ENCODE assay signal across 1 cellular context in genomic region chr14:23953464-23954278, GRCh38.
TF ChIP-seq lines count a peak whose summit lies in the region.

TSS of gene DHRS4 (plus strand) at chr14:23953770. CDS start at chr14:23953789, 19 bp downstream.

TF ChIP-seq in GM12878, 131 proteins besides CTCF, POLR2A, EP300 and RAD21 (continued from another document):
- no peak for TF ChIP-seq NR2C2 (IDR thresholded peaks at IDR 0.05; ENCODE audit: borderline replicate concordance, control insufficient read depth, insufficient read length, low read depth)
- TF ChIP-seq ESRRA (IDR thresholded peaks at IDR 0.05; ENCODE audit: low read length) = no peak
- no peak for TF ChIP-seq BACH1 (IDR thresholded peaks at IDR 0.05; ENCODE audit: borderline replicate concordance)
- TF ChIP-seq FOXM1 (IDR thresholded peaks at IDR 0.05; ENCODE audit: low read depth, low read length) = peak; percentile 35; the same call in 1 of the 2 replicates
- TF ChIP-seq SPI1 (IDR thresholded peaks at IDR 0.05; ENCODE audit: borderline replicate concordance, insufficient read depth, low read depth, low read length) = no peak
- TF ChIP-seq TBL1XR1 (IDR thresholded peaks at IDR 0.05; ENCODE audit: low read depth, low read length) = no peak
- TF ChIP-seq HDAC2 (IDR thresholded peaks at IDR 0.05) = no peak
- TF ChIP-seq CREB1 (IDR thresholded peaks at IDR 0.05; ENCODE audit: low read depth) = no peak
- TF ChIP-seq E2F8 (IDR thresholded peaks at IDR 0.05; ENCODE audit: low read depth, partially characterized antibody) = no peak
- TF ChIP-seq POLR2AphosphoS5 (IDR thresholded peaks at IDR 0.05; ENCODE audit: low read length) = peak; percentile 76
- peak; percentile 66 for TF ChIP-seq SMAD1 (IDR thresholded peaks at IDR 0.05; ENCODE audit: low read depth, partially characterized antibody)
- TF ChIP-seq ZSCAN29 (IDR thresholded peaks at IDR 0.05) = no peak
- no peak for TF ChIP-seq KAT2A (conservative IDR thresholded peaks at IDR 0.05; ENCODE audit: control insufficient read depth, low read depth, low read length)
- no peak for TF ChIP-seq NR2C1 (IDR thresholded peaks at IDR 0.05)
- no peak for TF ChIP-seq BMI1 (IDR thresholded peaks at IDR 0.05; ENCODE audit: borderline replicate concordance)
- TF ChIP-seq RBBP5 (conservative IDR thresholded peaks at IDR 0.05) = no peak
- TF ChIP-seq NR2F1 (conservative IDR thresholded peaks at IDR 0.05) = no peak
- no peak for TF ChIP-seq CBX3 (IDR thresholded peaks at IDR 0.05; ENCODE audit: borderline replicate concordance, low read depth)
- TF ChIP-seq RFX5 (IDR thresholded peaks at IDR 0.05; ENCODE audit: low read depth, low read length) = no peak
- TF ChIP-seq CHD2 (IDR thresholded peaks at IDR 0.05; ENCODE audit: borderline replicate concordance, low read depth, low read length) = no peak
- peak; percentile 40; the same call in 1 of the 2 replicates for TF ChIP-seq SMC3 (IDR thresholded peaks at IDR 0.05; ENCODE audit: borderline replicate concordance, low read length)
- TF ChIP-seq ETV6 (conservative IDR thresholded peaks at IDR 0.05 in 1 of 2, IDR thresholded peaks at IDR 0.05 in 1 of 2; ENCODE audit: borderline replicate concordance in 1 of 2, low read depth in 1 of 2) = no peak
- TF ChIP-seq SUPT20H (IDR thresholded peaks at IDR 0.05; ENCODE audit: borderline replicate concordance, control insufficient read depth, low read depth, low read length) = no peak
- TF ChIP-seq RELA (IDR thresholded peaks at IDR 0.05; ENCODE audit: borderline replicate concordance, partially characterized antibody) = no peak
- TF ChIP-seq HCFC1 (IDR thresholded peaks at IDR 0.05; ENCODE audit: low read length) = no peak
- TF ChIP-seq BHLHE40 (IDR thresholded peaks at IDR 0.05; ENCODE audit: borderline replicate concordance in 1 of 2, low read depth in 2 of 2, low read length in 1 of 2) = no peak
- TF ChIP-seq BCL11A (IDR thresholded peaks at IDR 0.05; ENCODE audit: low read depth, low read length) = no peak
- TF ChIP-seq SRF (IDR thresholded peaks at IDR 0.05; ENCODE audit: low read depth in 2 of 2, low read length in 2 of 2) = peak; percentile 57 to 61; a peak in 2 of 4 replicates
- no peak for TF ChIP-seq SUZ12 (IDR thresholded peaks at IDR 0.05; ENCODE audit: unreplicated experiment)
- TF ChIP-seq, protein P1, sequence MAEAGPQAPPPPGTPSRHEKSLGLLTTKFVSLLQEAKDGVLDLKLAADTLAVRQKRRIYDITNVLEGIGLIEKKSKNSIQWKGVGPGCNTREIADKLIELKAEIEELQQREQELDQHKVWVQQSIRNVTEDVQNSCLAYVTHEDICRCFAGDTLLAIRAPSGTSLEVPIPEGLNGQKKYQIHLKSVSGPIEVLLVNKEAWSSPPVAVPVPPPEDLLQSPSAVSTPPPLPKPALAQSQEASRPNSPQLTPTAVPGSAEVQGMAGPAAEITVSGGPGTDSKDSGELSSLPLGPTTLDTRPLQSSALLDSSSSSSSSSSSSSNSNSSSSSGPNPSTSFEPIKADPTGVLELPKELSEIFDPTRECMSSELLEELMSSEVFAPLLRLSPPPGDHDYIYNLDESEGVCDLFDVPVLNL (IDR thresholded peaks at IDR 0.05; ENCODE audit: low read depth, low read length) = no peak
- TF ChIP-seq IKZF2 (IDR thresholded peaks at IDR 0.05) = peak; percentile 84 to 85
- TF ChIP-seq LARP7 (IDR thresholded peaks at IDR 0.05) = peak; percentile 68; the same call in 1 of the 2 replicates
- TF ChIP-seq, protein P2, sequence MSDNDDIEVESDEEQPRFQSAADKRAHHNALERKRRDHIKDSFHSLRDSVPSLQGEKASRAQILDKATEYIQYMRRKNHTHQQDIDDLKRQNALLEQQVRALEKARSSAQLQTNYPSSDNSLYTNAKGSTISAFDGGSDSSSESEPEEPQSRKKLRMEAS (IDR thresholded peaks at IDR 0.05; ENCODE audit: low read depth, low read length) = no peak; the same call in 1 of the 2 replicates
- TF ChIP-seq NKRF (conservative IDR thresholded peaks at IDR 0.05) = peak; percentile 34; the same call in 1 of the 2 replicates
- TF ChIP-seq STAT3 (IDR thresholded peaks at IDR 0.05; ENCODE audit: low read depth, low read length) = no peak
- no peak for TF ChIP-seq JUNB (IDR thresholded peaks at IDR 0.05)
- TF ChIP-seq FOXK2 (IDR thresholded peaks at IDR 0.05) = no peak
- TF ChIP-seq SIN3A (IDR thresholded peaks at IDR 0.05; ENCODE audit: low read depth, low read length) = 0 out of 2 replicates have a peak, but pooled peaks have one; percentile 32
- TF ChIP-seq NFYA (IDR thresholded peaks at IDR 0.05; ENCODE audit: borderline replicate concordance, low read depth, low read length) = no peak
- TF ChIP-seq MXI1 (IDR thresholded peaks at IDR 0.05; ENCODE audit: low read depth, low read length) = no peak
- no peak for TF ChIP-seq CEBPB (IDR thresholded peaks at IDR 0.05; ENCODE audit: borderline replicate concordance in 1 of 2, low read depth in 2 of 2, low read length in 2 of 2)
- no peak for TF ChIP-seq USF2 (IDR thresholded peaks at IDR 0.05; ENCODE audit: borderline replicate concordance, low read depth, low read length)
- TF ChIP-seq, protein P3, sequence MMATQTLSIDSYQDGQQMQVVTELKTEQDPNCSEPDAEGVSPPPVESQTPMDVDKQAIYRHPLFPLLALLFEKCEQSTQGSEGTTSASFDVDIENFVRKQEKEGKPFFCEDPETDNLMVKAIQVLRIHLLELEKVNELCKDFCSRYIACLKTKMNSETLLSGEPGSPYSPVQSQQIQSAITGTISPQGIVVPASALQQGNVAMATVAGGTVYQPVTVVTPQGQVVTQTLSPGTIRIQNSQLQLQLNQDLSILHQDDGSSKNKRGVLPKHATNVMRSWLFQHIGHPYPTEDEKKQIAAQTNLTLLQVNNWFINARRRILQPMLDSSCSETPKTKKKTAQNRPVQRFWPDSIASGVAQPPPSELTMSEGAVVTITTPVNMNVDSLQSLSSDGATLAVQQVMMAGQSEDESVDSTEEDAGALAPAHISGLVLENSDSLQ (IDR thresholded peaks at IDR 0.05) = no peak
- no peak for TF ChIP-seq PAX5 (IDR thresholded peaks at IDR 0.05; ENCODE audit: borderline replicate concordance, low read depth, low read length)
- TF ChIP-seq POLR2AphosphoS2 (IDR thresholded peaks at IDR 0.05; ENCODE audit: low read depth, low read length) = 0 out of 2 replicates have a peak, but pooled peaks have one; percentile 27
- TF ChIP-seq NRF1 (conservative IDR thresholded peaks at IDR 0.05; ENCODE audit: low read depth, low read length) = no peak
- TF ChIP-seq NBN (IDR thresholded peaks at IDR 0.05) = peak; percentile 71
- TF ChIP-seq HDGF (IDR thresholded peaks at IDR 0.05) = peak; percentile 88
- TF ChIP-seq ZBTB33 (IDR thresholded peaks at IDR 0.05) = no peak
- TF ChIP-seq ZZZ3 (IDR thresholded peaks at IDR 0.05; ENCODE audit: control insufficient read depth, insufficient read length, low read depth) = no peak
- TF ChIP-seq CREM (IDR thresholded peaks at IDR 0.05; ENCODE audit: low read depth) = no peak
- TF ChIP-seq TCF12 (IDR thresholded peaks at IDR 0.05; ENCODE audit: low read depth, low read length) = no peak
- TF ChIP-seq, protein P4, sequence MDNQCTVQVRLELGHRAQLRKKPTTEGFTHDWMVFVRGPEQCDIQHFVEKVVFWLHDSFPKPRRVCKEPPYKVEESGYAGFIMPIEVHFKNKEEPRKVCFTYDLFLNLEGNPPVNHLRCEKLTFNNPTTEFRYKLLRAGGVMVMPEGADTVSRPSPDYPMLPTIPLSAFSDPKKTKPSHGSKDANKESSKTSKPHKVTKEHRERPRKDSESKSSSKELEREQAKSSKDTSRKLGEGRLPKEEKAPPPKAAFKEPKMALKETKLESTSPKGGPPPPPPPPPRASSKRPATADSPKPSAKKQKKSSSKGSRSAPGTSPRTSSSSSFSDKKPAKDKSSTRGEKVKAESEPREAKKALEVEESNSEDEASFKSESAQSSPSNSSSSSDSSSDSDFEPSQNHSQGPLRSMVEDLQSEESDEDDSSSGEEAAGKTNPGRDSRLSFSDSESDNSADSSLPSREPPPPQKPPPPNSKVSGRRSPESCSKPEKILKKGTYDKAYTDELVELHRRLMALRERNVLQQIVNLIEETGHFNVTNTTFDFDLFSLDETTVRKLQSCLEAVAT (IDR thresholded peaks at IDR 0.05) = peak; percentile 52; the same call in 1 of the 2 replicates
- TF ChIP-seq KLF5 (IDR thresholded peaks at IDR 0.05; ENCODE audit: partially characterized antibody) = peak; percentile 20
- TF ChIP-seq WRNIP1 (IDR thresholded peaks at IDR 0.05; ENCODE audit: borderline replicate concordance, low read depth, low read length) = no peak
- TF ChIP-seq, protein P5, sequence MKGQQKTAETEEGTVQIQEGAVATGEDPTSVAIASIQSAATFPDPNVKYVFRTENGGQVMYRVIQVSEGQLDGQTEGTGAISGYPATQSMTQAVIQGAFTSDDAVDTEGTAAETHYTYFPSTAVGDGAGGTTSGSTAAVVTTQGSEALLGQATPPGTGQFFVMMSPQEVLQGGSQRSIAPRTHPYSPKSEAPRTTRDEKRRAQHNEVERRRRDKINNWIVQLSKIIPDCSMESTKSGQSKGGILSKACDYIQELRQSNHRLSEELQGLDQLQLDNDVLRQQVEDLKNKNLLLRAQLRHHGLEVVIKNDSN (IDR thresholded peaks at IDR 0.05; ENCODE audit: borderline replicate concordance, extremely low read length, insufficient read depth, low read depth, low read length) = no peak
- no peak for TF ChIP-seq PML (IDR thresholded peaks at IDR 0.05; ENCODE audit: low read length)
- no peak for TF ChIP-seq EGR1 (IDR thresholded peaks at IDR 0.05; ENCODE audit: borderline replicate concordance in 1 of 2, low read depth in 2 of 2, low read length in 2 of 2)
- TF ChIP-seq, protein P6, sequence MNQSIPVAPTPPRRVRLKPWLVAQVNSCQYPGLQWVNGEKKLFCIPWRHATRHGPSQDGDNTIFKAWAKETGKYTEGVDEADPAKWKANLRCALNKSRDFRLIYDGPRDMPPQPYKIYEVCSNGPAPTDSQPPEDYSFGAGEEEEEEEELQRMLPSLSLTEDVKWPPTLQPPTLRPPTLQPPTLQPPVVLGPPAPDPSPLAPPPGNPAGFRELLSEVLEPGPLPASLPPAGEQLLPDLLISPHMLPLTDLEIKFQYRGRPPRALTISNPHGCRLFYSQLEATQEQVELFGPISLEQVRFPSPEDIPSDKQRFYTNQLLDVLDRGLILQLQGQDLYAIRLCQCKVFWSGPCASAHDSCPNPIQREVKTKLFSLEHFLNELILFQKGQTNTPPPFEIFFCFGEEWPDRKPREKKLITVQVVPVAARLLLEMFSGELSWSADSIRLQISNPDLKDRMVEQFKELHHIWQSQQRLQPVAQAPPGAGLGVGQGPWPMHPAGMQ (IDR thresholded peaks at IDR 0.05; ENCODE audit: borderline replicate concordance) = no peak
- TF ChIP-seq RB1 (IDR thresholded peaks at IDR 0.05; ENCODE audit: borderline replicate concordance) = no peak
- TF ChIP-seq NFXL1 (IDR thresholded peaks at IDR 0.05; ENCODE audit: borderline replicate concordance) = no peak
